ENCODE assay signal across 24 cellular contexts in genomic region chr5:161358446-161358845, GRCh38.
"Had no signal": no experiment of that assay in that cellular context is flagged by ENCODE, and none has a peak within 500 bp of the region (broad histone marks: within the 10 kb centered on the region; RNA-seq: fewer than 3 reads in every experiment).

No MANE protein-coding gene starts in this region.

- H3K27ac Mint-ChIP-seq: dendritic cell treated with granulocyte-macrophage colony-stimulating factor and Interleukin-4, amounts not matched to agents 40 ng/mL and 50 ng/mL, for 4 days; effector memory CD8-positive, alpha-beta T cell; endodermal cell had no signal

- H3K9me3 Mint-ChIP-seq: effector memory CD8-positive, alpha-beta T cell had no signal

- DNase-seq: colonic mucosa; cortex of kidney; dermis blood vessel endothelial cell; dorsolateral prefrontal cortex; effector CD4-positive, alpha-beta T cell; effector CD8-positive, alpha-beta T cell; effector memory CD4-positive, alpha-beta T cell; effector memory CD8-positive, alpha-beta T cell; endodermal cell; erythroblast; esophagus squamous epithelium; foreskin fibroblast; foreskin keratinocyte; foreskin melanocyte; gastrocnemius medialis; glutamatergic neuron; heart left ventricle; heart right ventricle had no signal

- H3K4me3 ChIP-seq: colonic mucosa, coronary artery, dorsolateral prefrontal cortex, esophagus muscularis mucosa, esophagus squamous epithelium, gastrocnemius medialis, gastroesophageal sphincter, heart left ventricle, heart right ventricle had no signal

- H3K27me3 Mint-ChIP-seq: dendritic cell treated with granulocyte-macrophage colony-stimulating factor and Interleukin-4, amounts not matched to agents 40 ng/mL and 50 ng/mL, for 4 days; effector memory CD8-positive, alpha-beta T cell had no signal

- H3K27ac ChIP-seq: colonic mucosa, coronary artery, epithelial cell of prostate, esophagus muscularis mucosa, esophagus squamous epithelium, foreskin keratinocyte, gastrocnemius medialis, gastroesophageal sphincter, heart left ventricle, heart right ventricle had no signal

- H3K4me1 ChIP-seq: colonic mucosa, esophagus muscularis mucosa, esophagus squamous epithelium, foreskin keratinocyte, gastrocnemius medialis, gastroesophageal sphincter, heart left ventricle, heart right ventricle had no signal

- H3K9me3 ChIP-seq: colonic mucosa, esophagus muscularis mucosa, esophagus squamous epithelium, gastrocnemius medialis, gastroesophageal sphincter, heart left ventricle, heart right ventricle had no signal

- H3K4me3 Mint-ChIP-seq: dendritic cell treated with granulocyte-macrophage colony-stimulating factor and Interleukin-4, amounts not matched to agents 40 ng/mL and 50 ng/mL, for 4 days; effector memory CD8-positive, alpha-beta T cell; endodermal cell had no signal

- ATAC-seq: effector memory CD8-positive, alpha-beta T cell; esophagus mucosa; foreskin keratinocyte; gastrocnemius medialis; gastroesophageal sphincter; heart left ventricle; heart right ventricle had no signal

- H3K4me1 Mint-ChIP-seq: endodermal cell had no signal

- H3K27me3 ChIP-seq: colonic mucosa, dorsolateral prefrontal cortex, esophagus muscularis mucosa, esophagus squamous epithelium, foreskin keratinocyte, gastrocnemius medialis, gastroesophageal sphincter, heart left ventricle, heart right ventricle had no signal

- H3K36me3 ChIP-seq: colonic mucosa, esophagus muscularis mucosa, esophagus squamous epithelium, gastrocnemius medialis, gastroesophageal sphincter, heart left ventricle, heart right ventricle had no signal
